Comparison of ENCODE assay signal across 8 cellular contexts in genomic region chr4:180028682-180029081, GRCh38.
DNase-seq lines count a peak whose midpoint lies in the region; ATAC-seq and TF ChIP-seq lines count a peak whose summit lies in the region.

No MANE protein-coding gene starts in this region.

- H3K27me3 Mint-ChIP-seq in activated CD8-positive, alpha-beta T cell treated with anti-CD3 and anti-CD28 coated beads for 36 hours: no peaks in the 10 kb centered on the region
- H3K27me3 Mint-ChIP-seq in naive B cell: peaks cover 0 to 16% (median 0%) of the 10 kb centered on the region in 3 donors

- no peaks in the 10 kb centered on the region for H3K9me3 Mint-ChIP-seq in activated CD8-positive, alpha-beta T cell treated with anti-CD3 and anti-CD28 coated beads for 36 hours
- no peaks in the 10 kb centered on the region for H3K9me3 Mint-ChIP-seq in naive B cell

- no peak overlapping the region for H3K4me3 Mint-ChIP-seq in activated CD8-positive, alpha-beta T cell treated with anti-CD3 and anti-CD28 coated beads for 36 hours
- H3K4me3 Mint-ChIP-seq in naive B cell: no peak overlapping the region

- no peaks in the 10 kb centered on the region for H3K4me1 Mint-ChIP-seq in activated CD8-positive, alpha-beta T cell treated with anti-CD3 and anti-CD28 coated beads for 36 hours (ENCODE audit: low read depth)
- H3K4me1 Mint-ChIP-seq in naive B cell: peaks cover 4 to 7% (median 5%) of the 10 kb centered on the region in 3 donors

- CTCF ChIA-PET in activated CD8-positive, alpha-beta T cell treated with anti-CD3 and anti-CD28 coated beads for 36 hours (lab: Charles Lee): no interaction called here

- no peak for TF ChIP-seq CTCF in activated CD8-positive, alpha-beta T cell treated with anti-CD3 and anti-CD28 coated beads for 36 hours (IDR thresholded peaks at IDR 0.05)

- no peak overlapping the region for H3K27ac Mint-ChIP-seq in activated CD8-positive, alpha-beta T cell treated with anti-CD3 and anti-CD28 coated beads for 36 hours
- H3K27ac Mint-ChIP-seq in naive B cell: peak overlapping the region in 2 of 6 donors; percentile 26 to 56

- intact Hi-C loops in activated CD8-positive, alpha-beta T cell treated with anti-CD3 and anti-CD28 coated beads for 36 hours (cut with micrococcal nuclease): no loop called here

- DNase-seq in NCI-H2107 treated with DMSO at 0.1 percent for 48 hours (lab: John Stamatoyannopoulos, UW; ENCODE audit: unreplicated experiment) (peak; percentile 0), NCI-H2107 (lab: John Stamatoyannopoulos, UW) (no peak), HS-5 (ENCODE audit: low read depth) (peak; percentile 3), naive B cell (peak; percentile 56), NCI-H446 treated with DMSO at 0.1 percent for 48 hours (lab: John Stamatoyannopoulos, UW) (no peak)
- DNase-seq in activated CD8-positive, alpha-beta T cell treated with anti-CD3 and anti-CD28 coated beads for 36 hours: peak; percentile 33

- ATAC-seq in activated CD8-positive, alpha-beta T cell treated with anti-CD3 and anti-CD28 coated beads for 36 hours: no peak
- ATAC-seq in naive B cell (ENCODE audit: low read depth in 2 of 2): peak; percentile 62 to 84
- ATAC-seq in HG02981 (IDR thresholded peaks at IDR 0.05; ENCODE audit: unreplicated experiment): no peak
- ATAC-seq in HG03095 (IDR thresholded peaks at IDR 0.05; ENCODE audit: unreplicated experiment): no peak

- POLR2A ChIA-PET in activated CD8-positive, alpha-beta T cell treated with anti-CD3 and anti-CD28 coated beads for 36 hours (lab: Charles Lee): no interaction called here

- H3K36me3 Mint-ChIP-seq in activated CD8-positive, alpha-beta T cell treated with anti-CD3 and anti-CD28 coated beads for 36 hours (ENCODE audit: low read depth): no peaks in the 10 kb centered on the region
- no peaks in the 10 kb centered on the region for H3K36me3 Mint-ChIP-seq in naive B cell

Comparison
In these comparisons a context has a peak if more than half of its experiments do, and no peak if none do; other contexts are left out.
1. DNase-seq: peak in NCI-H2107 treated with DMSO at 0.1 percent for 48 hours (single experiment), HS-5 (single experiment), activated CD8-positive, alpha-beta T cell treated with anti-CD3 and anti-CD28 coated beads for 36 hours (single experiment) and naive B cell (single experiment); none in NCI-H2107 (single experiment) and NCI-H446 treated with DMSO at 0.1 percent for 48 hours (single experiment).
2. ATAC-seq: peak in naive B cell (2 of 2); none in activated CD8-positive, alpha-beta T cell treated with anti-CD3 and anti-CD28 coated beads for 36 hours (single experiment), HG02981 (single experiment) and HG03095 (single experiment).